ENCODE assay signal across 9 cellular contexts in the genomic region with DNA sequence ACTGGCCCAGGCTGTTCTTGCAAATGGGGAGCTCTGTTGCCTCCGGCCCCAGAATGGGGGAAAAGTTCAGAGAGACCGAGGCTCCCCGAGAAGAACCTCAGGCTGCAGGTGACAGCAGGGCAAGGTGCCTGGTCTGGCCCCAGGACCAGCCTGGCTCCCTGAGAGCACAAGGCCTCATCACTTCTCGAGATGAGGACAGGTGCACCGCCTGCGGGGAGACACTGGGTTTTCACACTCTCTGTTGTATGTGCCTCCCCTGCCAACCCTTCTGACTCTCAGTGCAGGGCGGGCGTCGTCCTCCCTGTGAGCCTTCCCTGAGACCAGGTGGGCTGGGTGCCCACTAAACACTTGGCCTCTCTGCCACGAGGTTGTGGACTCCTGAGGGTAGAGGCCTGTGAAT.
DNase-seq lines count a peak whose midpoint lies in the region; ATAC-seq and TF ChIP-seq lines count a peak whose summit lies in the region.
"Had no signal": no experiment of that assay in that cellular context is flagged by ENCODE, and none has a peak within 500 bp of the region (broad histone marks: within the 10 kb centered on the region; RNA-seq: fewer than 3 reads in every experiment).

No MANE protein-coding gene starts in this region.

- peaks cover 80% of the 10 kb centered on the region for H3K36me3 ChIP-seq in RWPE2 (ENCODE audit: low read depth)
- H3K36me3 ChIP-seq in transverse colon, result peaks cover 0 to 5% (median 0%) of the 10 kb centered on the region in 4 donors

- 88% methylated on average over 7 of the region's 10 CpGs; no CpG with 5 or more reads in 1 of the 2 donors for WGBS in transverse colon (ENCODE audit: low coverage in 1 of 2), 2 donors

- no peak overlapping the region for H3K4me3 ChIP-seq in RWPE2 (ENCODE audit: severe bottlenecking)
- no peak overlapping the region for H3K4me3 ChIP-seq in transverse colon
- H3K4me3 ChIP-seq: K562 had no signal

- H3K4me1 ChIP-seq in RWPE2 (ENCODE audit: insufficient read depth, poor library complexity, severe bottlenecking) (peaks cover 45% of the 10 kb centered on the region), transverse colon (peaks cover 18 to 37% (median 24%) of the 10 kb centered on the region in 4 donors)

- H3K9me3 ChIP-seq in RWPE2 (ENCODE audit: severe bottlenecking) (peaks cover 7% of the 10 kb centered on the region), transverse colon (no peaks in the 10 kb centered on the region)

- H3K27ac ChIP-seq in RWPE2 (ENCODE audit: poor library complexity, severe bottlenecking) (peak overlapping the region; percentile 77), cingulate gyrus (ENCODE audit: low read depth, low read length) (peak overlapping the region; percentile 74), transverse colon (peak overlapping the region; percentile 11 to 86 (median 63))
- H3K27ac ChIP-seq: foreskin keratinocyte had no signal

- intact Hi-C loops in transverse colon (cut with DNase I; ENCODE audit: low total_unique reads), result loop anchor here (2.0 kb wide), 1 partner anchor 104 kb away; no protein-coding TSS in a partner anchor

- H3K27me3 ChIP-seq in RWPE2 (ENCODE audit: insufficient read depth, poor library complexity, severe bottlenecking) (no peaks in the 10 kb centered on the region), transverse colon (no peaks in the 10 kb centered on the region)
- H3K27me3 ChIP-seq: foreskin keratinocyte had no signal

- no peak for TF ChIP-seq POLR2A in transverse colon (IDR thresholded peaks at IDR 0.05)

- TF ChIP-seq CTCF in RWPE2 (IDR thresholded peaks at IDR 0.05; ENCODE audit: poor library complexity, severe bottlenecking) (no peak), transverse colon (IDR thresholded peaks at IDR 0.05) (no peak)

- no peak for ATAC-seq in RWPE2 (ENCODE audit: low read depth)

- DNase-seq in RWPE2 (ENCODE audit: low spot score) (peak; percentile 57), myocyte (ENCODE audit: low read depth) (peak; percentile 9), transverse colon (no peak), GM19238 (ENCODE audit: insufficient read length, low spot score) (no peak), COLO668 (lab: John Stamatoyannopoulos, UW; ENCODE audit: unreplicated experiment) (no peak)
- no peak for DNase-seq in activated naive CD4-positive, alpha-beta T cell (lab: John Stamatoyannopoulos, UW)

- in situ Hi-C loops in transverse colon (cut with MboI; ENCODE audit: low pct_ligation_motif_present in 1 of 4, low pct_unique_long_range_greater_than_20kb in 1 of 4, low sequenced_read_pairs in 3 of 4), result loop anchor here (5.0 to 25.0 kb wide), 3 partner anchors 105 to 320 kb away; no protein-coding TSS in a partner anchor

- TF ChIP-seq EP300 in transverse colon (IDR thresholded peaks at IDR 0.05; ENCODE audit: low read depth), result no peak

Comparison
In these comparisons a context has a peak if more than half of its experiments do, and no peak if none do; other contexts are left out.
1. DNase-seq: peak in RWPE2 (single experiment) and myocyte (single experiment); none in transverse colon (single experiment), GM19238 (single experiment), activated naive CD4-positive, alpha-beta T cell (0 of 4) and COLO668 (single experiment).
2. Peak in every context shown above with its lines, with median percentiles within 50 percentile points of each other: H3K27ac ChIP-seq.